In the genomic region with DNA sequence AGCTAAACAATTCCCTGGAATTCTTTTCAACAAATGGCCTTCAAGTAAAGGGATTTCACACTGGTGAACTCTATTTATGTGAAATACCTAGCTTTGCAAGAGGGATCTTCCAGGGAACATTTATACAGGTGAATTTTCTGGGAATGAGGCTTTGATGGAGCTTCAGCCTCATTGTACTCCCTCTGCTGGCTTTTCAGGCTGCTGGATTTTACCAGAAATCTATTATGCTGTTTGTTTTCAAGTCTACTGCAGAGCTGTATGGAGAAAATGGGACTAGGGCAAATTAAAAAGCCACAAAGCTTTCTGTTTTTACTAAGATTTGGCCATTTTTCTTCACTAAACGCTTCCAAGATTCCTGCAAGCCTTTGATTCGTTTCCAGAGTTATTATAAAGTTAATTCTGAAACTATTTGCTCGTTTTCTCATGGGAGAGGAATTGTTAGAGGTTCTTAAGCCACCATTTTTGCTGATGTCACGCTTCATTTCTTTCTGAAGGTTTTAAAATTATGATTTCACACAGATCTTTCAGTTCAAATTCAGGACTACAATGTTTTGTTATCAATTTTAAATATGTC, we compare ENCODE assay signal across 1 cellular context.
TF ChIP-seq lines count a peak whose summit lies in the region.

No MANE protein-coding gene starts in this region.

TF ChIP-seq in GM12878, 131 proteins besides CTCF, POLR2A, EP300 and RAD21:
- TF ChIP-seq TCF3 (IDR thresholded peaks at IDR 0.05; ENCODE audit: borderline replicate concordance, insufficient read depth, low read depth, low read length): no peak
- TF ChIP-seq, protein P1, sequence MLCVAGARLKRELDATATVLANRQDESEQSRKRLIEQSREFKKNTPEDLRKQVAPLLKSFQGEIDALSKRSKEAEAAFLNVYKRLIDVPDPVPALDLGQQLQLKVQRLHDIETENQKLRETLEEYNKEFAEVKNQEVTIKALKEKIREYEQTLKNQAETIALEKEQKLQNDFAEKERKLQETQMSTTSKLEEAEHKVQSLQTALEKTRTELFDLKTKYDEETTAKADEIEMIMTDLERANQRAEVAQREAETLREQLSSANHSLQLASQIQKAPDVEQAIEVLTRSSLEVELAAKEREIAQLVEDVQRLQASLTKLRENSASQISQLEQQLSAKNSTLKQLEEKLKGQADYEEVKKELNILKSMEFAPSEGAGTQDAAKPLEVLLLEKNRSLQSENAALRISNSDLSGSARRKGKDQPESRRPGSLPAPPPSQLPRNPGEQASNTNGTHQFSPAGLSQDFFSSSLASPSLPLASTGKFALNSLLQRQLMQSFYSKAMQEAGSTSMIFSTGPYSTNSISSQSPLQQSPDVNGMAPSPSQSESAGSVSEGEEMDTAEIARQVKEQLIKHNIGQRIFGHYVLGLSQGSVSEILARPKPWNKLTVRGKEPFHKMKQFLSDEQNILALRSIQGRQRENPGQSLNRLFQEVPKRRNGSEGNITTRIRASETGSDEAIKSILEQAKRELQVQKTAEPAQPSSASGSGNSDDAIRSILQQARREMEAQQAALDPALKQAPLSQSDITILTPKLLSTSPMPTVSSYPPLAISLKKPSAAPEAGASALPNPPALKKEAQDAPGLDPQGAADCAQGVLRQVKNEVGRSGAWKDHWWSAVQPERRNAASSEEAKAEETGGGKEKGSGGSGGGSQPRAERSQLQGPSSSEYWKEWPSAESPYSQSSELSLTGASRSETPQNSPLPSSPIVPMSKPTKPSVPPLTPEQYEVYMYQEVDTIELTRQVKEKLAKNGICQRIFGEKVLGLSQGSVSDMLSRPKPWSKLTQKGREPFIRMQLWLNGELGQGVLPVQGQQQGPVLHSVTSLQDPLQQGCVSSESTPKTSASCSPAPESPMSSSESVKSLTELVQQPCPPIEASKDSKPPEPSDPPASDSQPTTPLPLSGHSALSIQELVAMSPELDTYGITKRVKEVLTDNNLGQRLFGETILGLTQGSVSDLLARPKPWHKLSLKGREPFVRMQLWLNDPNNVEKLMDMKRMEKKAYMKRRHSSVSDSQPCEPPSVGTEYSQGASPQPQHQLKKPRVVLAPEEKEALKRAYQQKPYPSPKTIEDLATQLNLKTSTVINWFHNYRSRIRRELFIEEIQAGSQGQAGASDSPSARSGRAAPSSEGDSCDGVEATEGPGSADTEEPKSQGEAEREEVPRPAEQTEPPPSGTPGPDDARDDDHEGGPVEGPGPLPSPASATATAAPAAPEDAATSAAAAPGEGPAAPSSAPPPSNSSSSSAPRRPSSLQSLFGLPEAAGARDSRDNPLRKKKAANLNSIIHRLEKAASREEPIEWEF (IDR thresholded peaks at IDR 0.05; ENCODE audit: insufficient replicate concordance, low read depth, low read length): no peak
- no peak for TF ChIP-seq ZSCAN29 (IDR thresholded peaks at IDR 0.05)
- no peak for TF ChIP-seq FOXK2 (IDR thresholded peaks at IDR 0.05)
- no peak for TF ChIP-seq TBL1XR1 (IDR thresholded peaks at IDR 0.05; ENCODE audit: low read depth, low read length)
- TF ChIP-seq NFYA (IDR thresholded peaks at IDR 0.05; ENCODE audit: borderline replicate concordance, low read depth, low read length): no peak
- TF ChIP-seq, protein P2, sequence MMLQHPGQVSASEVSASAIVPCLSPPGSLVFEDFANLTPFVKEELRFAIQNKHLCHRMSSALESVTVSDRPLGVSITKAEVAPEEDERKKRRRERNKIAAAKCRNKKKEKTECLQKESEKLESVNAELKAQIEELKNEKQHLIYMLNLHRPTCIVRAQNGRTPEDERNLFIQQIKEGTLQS (IDR thresholded peaks at IDR 0.05; ENCODE audit: borderline replicate concordance, extremely low read depth, low read depth, low read length): no peak
- TF ChIP-seq JUND (IDR thresholded peaks at IDR 0.05; ENCODE audit: low read depth, low read length): no peak
- TF ChIP-seq EGR1 (IDR thresholded peaks at IDR 0.05; ENCODE audit: borderline replicate concordance in 1 of 2, low read depth in 2 of 2, low read length in 2 of 2): no peak
